In the genomic region with DNA sequence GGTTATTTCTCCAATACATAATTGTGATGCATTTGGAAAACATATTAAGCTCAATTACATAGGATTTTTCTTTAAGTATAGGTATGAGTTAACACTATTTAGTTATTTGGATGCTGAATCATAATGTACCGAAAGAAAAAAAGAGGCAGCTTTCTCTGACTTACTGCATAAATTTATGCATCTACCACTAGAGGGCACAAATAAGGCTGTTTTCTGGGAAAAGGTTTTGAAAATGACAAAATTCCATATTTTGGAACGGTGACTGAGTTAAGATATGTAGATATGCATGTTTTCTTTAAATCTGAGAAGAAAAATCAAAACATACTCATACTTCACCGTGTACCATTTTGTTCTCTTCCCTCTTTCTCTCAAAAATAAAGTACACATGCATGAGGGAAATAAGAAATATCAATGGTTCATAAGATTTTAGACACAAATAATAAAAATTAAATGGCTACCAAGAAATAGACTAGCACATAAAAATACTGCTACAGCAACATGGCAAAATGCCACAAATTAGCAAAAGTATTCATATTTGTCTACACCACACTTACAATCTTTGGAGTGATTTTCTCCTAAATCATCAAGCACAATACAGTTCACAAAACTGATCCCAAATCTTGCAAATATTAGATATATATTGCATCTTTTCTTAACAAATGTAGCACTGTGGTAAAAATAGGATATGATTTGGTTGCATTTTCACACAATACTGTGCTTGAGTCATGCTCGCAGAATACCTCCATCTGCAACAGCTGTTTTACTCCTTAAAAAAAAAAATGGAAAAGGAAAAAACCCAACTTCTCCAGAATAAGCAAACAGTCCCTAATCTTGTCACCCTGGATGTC, we compare ENCODE assay signal across 8 cellular contexts.
A peak's percentile ranks its signal among the peaks of the same experiment; 100 is the strongest.
DNase-seq lines count a peak whose midpoint lies in the region; ATAC-seq and TF ChIP-seq lines count a peak whose summit lies in the region.

No MANE protein-coding gene starts in this region.

- H3K9me3 Mint-ChIP-seq in neural progenitor cell, result no peaks in the 10 kb centered on the region

- no peak for ATAC-seq in HG02642 (IDR thresholded peaks at IDR 0.05; ENCODE audit: poor library complexity, unreplicated experiment)

- no peak overlapping the region for H3K4me3 ChIP-seq in NB4 (ENCODE audit: low read depth, low read length)
- H3K4me3 ChIP-seq in choroid plexus epithelial cell (ENCODE audit: low read depth, low read length), result no peak overlapping the region
- no peak overlapping the region for H3K4me3 ChIP-seq in neural progenitor cell

- H4K20me1 ChIP-seq in neural progenitor cell (ENCODE audit: low read depth), result no peaks in the 10 kb centered on the region

- H3K4me3 Mint-ChIP-seq in neural progenitor cell, result no peak overlapping the region

- no peaks in the 10 kb centered on the region for H3K36me3 Mint-ChIP-seq in neural progenitor cell

- no peaks in the 10 kb centered on the region for H3K79me2 ChIP-seq in neural progenitor cell (ENCODE audit: low read depth)

- no peaks in the 10 kb centered on the region for H3K27me3 Mint-ChIP-seq in neural progenitor cell (ENCODE audit: insufficient read depth, low read depth)

- H3K4me1 Mint-ChIP-seq in neural progenitor cell, result no peaks in the 10 kb centered on the region

- no peaks in the 10 kb centered on the region for H3F3A ChIP-seq in neural progenitor cell (ENCODE audit: low read depth)

- no peak overlapping the region for H3K9ac ChIP-seq in neural progenitor cell

- no peak for TF ChIP-seq POLR2A in NB4 (IDR thresholded peaks at IDR 0.05; ENCODE audit: extremely low read depth, insufficient read length)

- peak; percentile 56 for TF ChIP-seq CTCF in NB4 (IDR thresholded peaks at IDR 0.05; ENCODE audit: low read depth, low read length)
- peak; percentile 71 for TF ChIP-seq CTCF in choroid plexus epithelial cell (conservative IDR thresholded peaks at IDR 0.05; ENCODE audit: low read depth, low read length)
- TF ChIP-seq CTCF in neural progenitor cell (IDR thresholded peaks at IDR 0.05), result peak; percentile 88

- no peak overlapping the region for H2AFZ ChIP-seq in neural progenitor cell (replicated peaks)

- no peaks in the 10 kb centered on the region for H3K4me1 ChIP-seq in neural progenitor cell

- no peaks in the 10 kb centered on the region for H3K9me3 ChIP-seq in neural progenitor cell (ENCODE audit: low read depth)

- no peaks in the 10 kb centered on the region for H3K36me3 ChIP-seq in neural progenitor cell

- H3K27ac Mint-ChIP-seq in neural progenitor cell, result no peak overlapping the region

- peak; percentile 18 to 39 for DNase-seq in SHP77 (lab: John Stamatoyannopoulos, UW)
- no peak for DNase-seq in SHP77 treated with DMSO at 0.1 percent for 48 hours (lab: John Stamatoyannopoulos, UW)
- DNase-seq in NB4 (ENCODE audit: low read depth), result peak; percentile 12
- DNase-seq in choroid plexus epithelial cell (ENCODE audit: low read depth), result peak; percentile 60
- DNase-seq in neural progenitor cell (ENCODE audit: low spot score), result peak; percentile 31
- DNase-seq in stimulated activated naive CD4-positive, alpha-beta T cell treated with Interleukin-2 at 50 U/mL for 16 hours (lab: John Stamatoyannopoulos, UW), result no peak
- DNase-seq in NCI-H2107 (lab: John Stamatoyannopoulos, UW), result no peak

- H3K4me2 ChIP-seq in neural progenitor cell, result no peak overlapping the region

- no peak overlapping the region for H3K27ac ChIP-seq in neural progenitor cell

- H3K27me3 ChIP-seq in neural progenitor cell, result no peaks in the 10 kb centered on the region

Comparison
In these comparisons a context has a peak if more than half of its experiments do, and no peak if none do; other contexts are left out.
1. DNase-seq: peak in SHP77 (2 of 2), NB4 (single experiment), choroid plexus epithelial cell (single experiment) and neural progenitor cell (single experiment); none in SHP77 treated with DMSO at 0.1 percent for 48 hours (single experiment), stimulated activated naive CD4-positive, alpha-beta T cell treated with Interleukin-2 at 50 U/mL for 16 hours (single experiment) and NCI-H2107 (single experiment).
2. Peak in every context shown above with its lines, with median percentiles within 50 percentile points of each other: CTCF ChIP-seq.